ENCODE assay signal across 27 cellular contexts in genomic region chr1:22228505-22228911, GRCh38.
DNase-seq lines count a peak whose midpoint lies in the region; ATAC-seq, FAIRE-seq and TF ChIP-seq lines count a peak whose summit lies in the region.
"Had no signal": no experiment of that assay in that cellular context is flagged by ENCODE, and none has a peak within 500 bp of the region (broad histone marks: within the 10 kb centered on the region; RNA-seq: fewer than 3 reads in every experiment).

No MANE protein-coding gene starts in this region.

- H3K27me3 ChIP-seq in HepG2 (ENCODE audit: control insufficient read depth in 1 of 2, insufficient read depth in 2 of 2, low read length in 2 of 2), result peaks cover 2 to 20% of the 10 kb centered on the region in 2 experiments; a peak in 3 of 5 replicates
- peaks cover 0 to 4% of the 10 kb centered on the region in 2 donors for H3K27me3 ChIP-seq in right lobe of liver
- no peaks in the 10 kb centered on the region for H3K27me3 ChIP-seq in PC-3 (ENCODE audit: low read length)
- peaks cover 43% of the 10 kb centered on the region for H3K27me3 ChIP-seq in foreskin keratinocyte
- H3K27me3 ChIP-seq: pancreas had no signal

- H2AFZ ChIP-seq in HepG2 (ENCODE audit: low read length) (no peak overlapping the region), PC-3 (ENCODE audit: low read length) (no peak overlapping the region)
- H2AFZ ChIP-seq: GM23248 had no signal

- DNase-seq in HepG2 (ENCODE audit: low spot score), result no peak
- DNase-seq in right lobe of liver, result no peak
- DNase-seq in PC-3, result peak; percentile 83
- DNase-seq in foreskin keratinocyte, result peak; percentile 88 to 91
- peak; percentile 45 for DNase-seq in urothelium cell line (ENCODE audit: low spot score)
- no peak for DNase-seq in activated T-cell treated with anti-CD3 and anti-CD28 coated beads, Interleukin-2, amount 50 U/mL, for 72 hours
- no peak for DNase-seq in effector memory CD8-positive, alpha-beta T cell
- DNase-seq: ACHN; activated CD4-positive, alpha-beta T cell treated with anti-CD3 and anti-CD28 coated beads, Interleukin-2, amount 10 ng/mL, durations not matched to agents 7 days and 5 days; activated CD8-positive, alpha-beta memory T cell treated with anti-CD3 and anti-CD28 coated beads, Interleukin-2, amount 50 U/mL, for 4 hours; activated effector memory CD4-positive, alpha-beta T cell treated with anti-CD3 and anti-CD28 coated beads, Interleukin-2, amount 50 U/mL, for 16 hours; C1 segment of cervical spinal cord; dermis blood vessel endothelial cell; DMS79; foreskin melanocyte; GM23248; hippocampal formation; KG1; NCI-H2029; NCI-H524 treated with DMSO at 0.1 percent for 48 hours had no signal

- CTCF ChIA-PET in HepG2 (lab: Yijun Ruan, JAX; ENCODE audit: low intra/inter-chr PET ratio, low total read pairs), result no interaction called here
- CTCF ChIA-PET in PC-3 (lab: Charles Lee), result interaction anchor here (1.2 kb wide), 1 partner anchor 188 kb away, joined by 3 read pairs; no protein-coding TSS in a partner anchor

- no peak for TF ChIP-seq POLR2A in HepG2 (IDR thresholded peaks at IDR 0.05; ENCODE audit: insufficient read depth in 1 of 2, low read depth in 2 of 2, low read length in 2 of 2)
- TF ChIP-seq POLR2A in right lobe of liver (IDR thresholded peaks at IDR 0.05), result no peak

- H3K9ac ChIP-seq in HepG2 (ENCODE audit: insufficient read depth, low read depth, low read length) (no peak overlapping the region), PC-3 (ENCODE audit: low read length) (peak overlapping the region; percentile 73)
- H3K9ac ChIP-seq: GM23248 had no signal

- ATAC-seq in HepG2 (no peak), right lobe of liver (no peak), PC-3 (peak; percentile 69), foreskin keratinocyte (peak; percentile 63), HG02938 (IDR thresholded peaks at IDR 0.05; ENCODE audit: unreplicated experiment) (no peak)
- ATAC-seq in activated T-cell treated with anti-CD3 and anti-CD28 coated beads, Interleukin-2, amount 50 U/mL, for 72 hours (replicated peaks in 1 of 2), result no peak
- ATAC-seq in effector memory CD8-positive, alpha-beta T cell (replicated peaks), result no peak
- ATAC-seq: natural killer cell treated with Interleukin-12 subunit alpha and Interleukin-12 subunit beta and Interleukin-15 and Interleukin-18, amount 100 ng/mL, for 72 hours; sciatic nerve had no signal

- H3K9me3 Mint-ChIP-seq in activated T-cell treated with anti-CD3 and anti-CD28 coated beads, Interleukin-2, amount 50 U/mL, for 72 hours, result no peaks in the 10 kb centered on the region
- no peaks in the 10 kb centered on the region for H3K9me3 Mint-ChIP-seq in effector memory CD8-positive, alpha-beta T cell
- H3K9me3 Mint-ChIP-seq: activated CD4-positive, alpha-beta T cell treated with anti-CD3 and anti-CD28 coated beads, Interleukin-2, amount 10 ng/mL, durations not matched to agents 7 days and 5 days; natural killer cell treated with Interleukin-12 subunit alpha and Interleukin-12 subunit beta and Interleukin-15 and Interleukin-18, amount 100 ng/mL, for 72 hours had no signal

- POLR2A ChIA-PET in HepG2 (lab: Yijun Ruan, JAX) (no interaction called here), PC-3 (lab: Charles Lee; ENCODE audit: unreplicated experiment) (no interaction called here)

- H3K4me3 Mint-ChIP-seq in activated T-cell treated with anti-CD3 and anti-CD28 coated beads, Interleukin-2, amount 50 U/mL, for 72 hours, result no peak overlapping the region
- no peak overlapping the region for H3K4me3 Mint-ChIP-seq in effector memory CD8-positive, alpha-beta T cell
- H3K4me3 Mint-ChIP-seq: activated CD4-positive, alpha-beta T cell treated with anti-CD3 and anti-CD28 coated beads, Interleukin-2, amount 10 ng/mL, durations not matched to agents 7 days and 5 days; natural killer cell treated with Interleukin-12 subunit alpha and Interleukin-12 subunit beta and Interleukin-15 and Interleukin-18, amount 100 ng/mL, for 72 hours had no signal

- H3K9me3 ChIP-seq in HepG2 (ENCODE audit: low read length) (no peaks in the 10 kb centered on the region), right lobe of liver (no peaks in the 10 kb centered on the region), PC-3 (ENCODE audit: low read length) (no peaks in the 10 kb centered on the region)
- H3K9me3 ChIP-seq: pancreas, suprapubic skin had no signal

- H3K4me2 ChIP-seq in HepG2 (ENCODE audit: low read depth, low read length), result no peak overlapping the region
- H3K4me2 ChIP-seq in PC-3 (ENCODE audit: low read length), result peak overlapping the region; percentile 65

- peaks cover 11% of the 10 kb centered on the region for H3K27me3 Mint-ChIP-seq in activated T-cell treated with anti-CD3 and anti-CD28 coated beads, Interleukin-2, amount 50 U/mL, for 72 hours (ENCODE audit: low read depth)
- H3K27me3 Mint-ChIP-seq in effector memory CD8-positive, alpha-beta T cell, result peaks cover 40 to 80% of the 10 kb centered on the region in 2 donors
- H3K27me3 Mint-ChIP-seq: activated CD4-positive, alpha-beta T cell treated with anti-CD3 and anti-CD28 coated beads, Interleukin-2, amount 10 ng/mL, durations not matched to agents 7 days and 5 days had no signal

- FAIRE-seq in HepG2 (lab: Jason Lieb, UNC) (no peak), urothelium cell line (lab: Jason Lieb, UNC) (no peak)
- FAIRE-seq: GM12891, islet of Langerhans, pancreas had no signal

- H3K27ac Mint-ChIP-seq in activated T-cell treated with anti-CD3 and anti-CD28 coated beads, Interleukin-2, amount 50 U/mL, for 72 hours, result no peak overlapping the region
- H3K27ac Mint-ChIP-seq in effector memory CD8-positive, alpha-beta T cell, result no peak overlapping the region
- H3K27ac Mint-ChIP-seq: activated CD4-positive, alpha-beta T cell treated with anti-CD3 and anti-CD28 coated beads, Interleukin-2, amount 10 ng/mL, durations not matched to agents 7 days and 5 days; natural killer cell treated with Interleukin-12 subunit alpha and Interleukin-12 subunit beta and Interleukin-15 and Interleukin-18, amount 100 ng/mL, for 72 hours had no signal

- in situ Hi-C loops in HepG2 (cut with HindIII; ENCODE audit: extremely low pct_ligation_motif_present, low pct_unique_long_range_greater_than_20kb), result no loop called here

- peaks cover 5% of the 10 kb centered on the region for H3F3A ChIP-seq in PC-3 (ENCODE audit: low read length, unreplicated experiment)

- no peaks in the 10 kb centered on the region for H3K36me3 ChIP-seq in HepG2 (replicated peaks in 1 of 2; ENCODE audit: control insufficient read depth in 1 of 2, insufficient read depth in 2 of 2, low read length in 2 of 2)
- no peaks in the 10 kb centered on the region for H3K36me3 ChIP-seq in right lobe of liver
- no peaks in the 10 kb centered on the region for H3K36me3 ChIP-seq in PC-3 (ENCODE audit: low read depth, low read length)
- H3K36me3 ChIP-seq: pancreas, suprapubic skin had no signal

- no peak overlapping the region for H3K4me3 ChIP-seq in HepG2 (replicated peaks in 1 of 3; ENCODE audit: insufficient read depth in 1 of 3, low read depth in 2 of 3, low read length in 3 of 3)
- no peak overlapping the region for H3K4me3 ChIP-seq in right lobe of liver
- H3K4me3 ChIP-seq in PC-3 (ENCODE audit: low read length), result no peak overlapping the region
- H3K4me3 ChIP-seq: GM23248, pancreas, suprapubic skin had no signal

- H3K79me2 ChIP-seq in HepG2 (ENCODE audit: insufficient read depth, low read length), result no peaks in the 10 kb centered on the region
- H3K79me2 ChIP-seq in PC-3 (ENCODE audit: low read length), result no peaks in the 10 kb centered on the region

- no peaks in the 10 kb centered on the region for H3K4me1 Mint-ChIP-seq in activated T-cell treated with anti-CD3 and anti-CD28 coated beads, Interleukin-2, amount 50 U/mL, for 72 hours (ENCODE audit: low read depth)
- H3K4me1 Mint-ChIP-seq in effector memory CD8-positive, alpha-beta T cell (ENCODE audit: low read depth in 2 of 2), result no peaks in the 10 kb centered on the region
- H3K4me1 Mint-ChIP-seq: activated CD4-positive, alpha-beta T cell treated with anti-CD3 and anti-CD28 coated beads, Interleukin-2, amount 10 ng/mL, durations not matched to agents 7 days and 5 days had no signal

- H3K36me3 Mint-ChIP-seq in activated T-cell treated with anti-CD3 and anti-CD28 coated beads, Interleukin-2, amount 50 U/mL, for 72 hours (ENCODE audit: insufficient read depth in 2 of 2), result no peaks in the 10 kb centered on the region
- H3K36me3 Mint-ChIP-seq in effector memory CD8-positive, alpha-beta T cell (ENCODE audit: insufficient read depth), result no peaks in the 10 kb centered on the region
- H3K36me3 Mint-ChIP-seq: natural killer cell treated with Interleukin-12 subunit alpha and Interleukin-12 subunit beta and Interleukin-15 and Interleukin-18, amount 100 ng/mL, for 72 hours had no signal

- no peak for TF ChIP-seq RAD21 in HepG2 (CRISPR knock-in tag; IDR thresholded peaks at IDR 0.05)

- WGBS in HepG2 (ENCODE audit: low lambda C conversion rate), result 0% methylated on average over 1 of the region's 7 CpGs
- 31% methylated on average over 4 of the region's 7 CpGs for WGBS in right lobe of liver (ENCODE audit: insufficient coverage, low coverage, low lambda C conversion rate, missing lambda C conversion rate)

- intact Hi-C loops in HepG2 (cut with micrococcal nuclease; ENCODE audit: unreplicated experiment) (no loop called here), right lobe of liver (cut with DNase I) (no loop called here), PC-3 (cut with micrococcal nuclease) (loop anchor here (1.0 kb wide), 1 partner anchor 45 kb away; no protein-coding TSS in a partner anchor)

- TF ChIP-seq EP300 in HepG2 (IDR thresholded peaks at IDR 0.05; ENCODE audit: low read depth in 2 of 2, low read length in 2 of 2) (no peak), HepG2 (CRISPR knock-in tag; IDR thresholded peaks at IDR 0.05; ENCODE audit: borderline replicate concordance) (no peak)

- BruUV-seq in HepG2 (replicated peaks; lab: Mats Ljungman, UMichigan) (no TSS peak), PC-3 (replicated peaks; lab: Mats Ljungman, UMichigan) (no TSS peak)

- H3K4me1 ChIP-seq in HepG2 (ENCODE audit: insufficient read depth, low read length) (no peaks in the 10 kb centered on the region), right lobe of liver (no peaks in the 10 kb centered on the region), PC-3 (ENCODE audit: insufficient read depth, low read length) (peaks cover 27% of the 10 kb centered on the region), foreskin keratinocyte (peaks cover 10% of the 10 kb centered on the region)

- TF ChIP-seq CTCF in HepG2 (CRISPR knock-in tag; IDR thresholded peaks at IDR 0.05) (no peak), right lobe of liver (IDR thresholded peaks at IDR 0.05) (no peak), PC-3 (conservative IDR thresholded peaks at IDR 0.05; ENCODE audit: low read depth, low read length) (no peak), foreskin keratinocyte (conservative IDR thresholded peaks at IDR 0.05) (no peak)

- H3K27ac ChIP-seq in HepG2 (ENCODE audit: extremely low read length, insufficient read depth, low read length) (no peak overlapping the region), right lobe of liver (no peak overlapping the region), PC-3 (ENCODE audit: low read length) (peak overlapping the region; percentile 97), foreskin keratinocyte (peak overlapping the region; percentile 17)
- H3K27ac ChIP-seq: GM23248, pancreas, suprapubic skin had no signal

- H4K20me1 ChIP-seq in HepG2 (ENCODE audit: insufficient read depth, low read length) (no peaks in the 10 kb centered on the region), PC-3 (ENCODE audit: low read length) (no peaks in the 10 kb centered on the region)

- H3K9me2 ChIP-seq in PC-3 (replicated peaks; ENCODE audit: low read length), result no peaks in the 10 kb centered on the region

Comparison
In these comparisons a context has a peak if more than half of its experiments do, and no peak if none do; other contexts are left out.
1. ATAC-seq: peak in PC-3 (single experiment) and foreskin keratinocyte (single experiment); none in HepG2 (single experiment), right lobe of liver (0 of 4), HG02938 (single experiment), activated T-cell treated with anti-CD3 and anti-CD28 coated beads, Interleukin-2, amount 50 U/mL, for 72 hours (0 of 2) and effector memory CD8-positive, alpha-beta T cell (single experiment).
2. DNase-seq: peak in PC-3 (single experiment), foreskin keratinocyte (2 of 2) and urothelium cell line (single experiment); none in HepG2 (single experiment), right lobe of liver (0 of 3), activated T-cell treated with anti-CD3 and anti-CD28 coated beads, Interleukin-2, amount 50 U/mL, for 72 hours (0 of 2) and effector memory CD8-positive, alpha-beta T cell (0 of 3).
3. H3K27ac ChIP-seq: peak in PC-3 (single experiment) and foreskin keratinocyte (single experiment); none in HepG2 (single experiment) and right lobe of liver (0 of 3).